In the genomic region with DNA sequence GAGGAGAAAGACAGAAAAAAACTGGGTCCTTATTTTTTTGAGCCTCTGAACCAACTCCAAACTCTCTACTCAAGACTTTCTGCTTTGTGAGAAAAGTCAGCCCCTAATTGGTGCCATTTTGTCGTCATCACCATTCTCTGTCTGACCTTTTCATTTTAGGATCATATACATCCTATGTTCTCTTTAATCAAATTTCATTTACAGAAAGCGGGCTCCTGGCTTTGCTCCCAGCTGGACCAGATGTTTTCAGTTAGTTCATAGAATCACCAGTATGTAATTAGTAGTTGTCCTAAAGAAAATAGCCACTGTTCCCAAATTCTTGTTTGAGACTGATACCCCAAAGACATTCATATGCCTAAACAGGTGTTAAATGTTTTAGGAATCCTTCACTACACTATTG, we compare ENCODE assay signal across 20 cellular contexts.
"Had no signal": no experiment of that assay in that cellular context is flagged by ENCODE, and none has a peak within 500 bp of the region (broad histone marks: within the 10 kb centered on the region; RNA-seq: fewer than 3 reads in every experiment).

No MANE protein-coding gene starts in this region.

- ATAC-seq: T-cell had no signal

- DNase-seq: KBM-7, MV-4-11, NCI-H1048, NCI-H1105, NCI-H1417, NCI-H1436 treated with DMSO at 0.1 percent for 48 hours, NCI-H1694, NCI-H187 treated with DMSO at 0.1 percent for 48 hours, NCI-H2029 treated with DMSO at 0.1 percent for 48 hours, NCI-H2171 treated with DMSO at 0.1 percent for 48 hours, NCI-H345, NCI-H446 treated with DMSO at 0.1 percent for 48 hours, NCI-H524, NCI-H526 treated with DMSO at 0.1 percent for 48 hours, NCI-H774, Right ventricle myocardium superior, RPMI8226, SW 1271, T-cell had no signal

- H3K27ac ChIP-seq: HL-60 had no signal
